Comparison of ENCODE assay signal across 1 cellular context in genomic region chr18:79897940-79898625, GRCh38.
A peak's percentile ranks its signal among the peaks of the same experiment; 100 is the strongest.
TF ChIP-seq lines count a peak whose summit lies in the region.

No MANE protein-coding gene starts in this region.

TF ChIP-seq in HepG2, 621 proteins besides CTCF, POLR2A, EP300 and RAD21 (continued from another document):
- TF ChIP-seq, protein P1, sequence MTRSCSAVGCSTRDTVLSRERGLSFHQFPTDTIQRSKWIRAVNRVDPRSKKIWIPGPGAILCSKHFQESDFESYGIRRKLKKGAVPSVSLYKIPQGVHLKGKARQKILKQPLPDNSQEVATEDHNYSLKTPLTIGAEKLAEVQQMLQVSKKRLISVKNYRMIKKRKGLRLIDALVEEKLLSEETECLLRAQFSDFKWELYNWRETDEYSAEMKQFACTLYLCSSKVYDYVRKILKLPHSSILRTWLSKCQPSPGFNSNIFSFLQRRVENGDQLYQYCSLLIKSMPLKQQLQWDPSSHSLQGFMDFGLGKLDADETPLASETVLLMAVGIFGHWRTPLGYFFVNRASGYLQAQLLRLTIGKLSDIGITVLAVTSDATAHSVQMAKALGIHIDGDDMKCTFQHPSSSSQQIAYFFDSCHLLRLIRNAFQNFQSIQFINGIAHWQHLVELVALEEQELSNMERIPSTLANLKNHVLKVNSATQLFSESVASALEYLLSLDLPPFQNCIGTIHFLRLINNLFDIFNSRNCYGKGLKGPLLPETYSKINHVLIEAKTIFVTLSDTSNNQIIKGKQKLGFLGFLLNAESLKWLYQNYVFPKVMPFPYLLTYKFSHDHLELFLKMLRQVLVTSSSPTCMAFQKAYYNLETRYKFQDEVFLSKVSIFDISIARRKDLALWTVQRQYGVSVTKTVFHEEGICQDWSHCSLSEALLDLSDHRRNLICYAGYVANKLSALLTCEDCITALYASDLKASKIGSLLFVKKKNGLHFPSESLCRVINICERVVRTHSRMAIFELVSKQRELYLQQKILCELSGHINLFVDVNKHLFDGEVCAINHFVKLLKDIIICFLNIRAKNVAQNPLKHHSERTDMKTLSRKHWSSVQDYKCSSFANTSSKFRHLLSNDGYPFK (CRISPR knock-in tag; IDR thresholded peaks at IDR 0.05; ENCODE audit: borderline replicate concordance): 0 out of 2 replicates have a peak, but pooled peaks have one; percentile 21
- TF ChIP-seq, protein P2, sequence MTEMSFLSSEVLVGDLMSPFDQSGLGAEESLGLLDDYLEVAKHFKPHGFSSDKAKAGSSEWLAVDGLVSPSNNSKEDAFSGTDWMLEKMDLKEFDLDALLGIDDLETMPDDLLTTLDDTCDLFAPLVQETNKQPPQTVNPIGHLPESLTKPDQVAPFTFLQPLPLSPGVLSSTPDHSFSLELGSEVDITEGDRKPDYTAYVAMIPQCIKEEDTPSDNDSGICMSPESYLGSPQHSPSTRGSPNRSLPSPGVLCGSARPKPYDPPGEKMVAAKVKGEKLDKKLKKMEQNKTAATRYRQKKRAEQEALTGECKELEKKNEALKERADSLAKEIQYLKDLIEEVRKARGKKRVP (CRISPR knock-in tag; IDR thresholded peaks at IDR 0.05): no peak
- TF ChIP-seq ZNF597 (CRISPR knock-in tag; IDR thresholded peaks at IDR 0.05): no peak
- no peak for TF ChIP-seq ZNF670 (CRISPR knock-in tag; IDR thresholded peaks at IDR 0.05; ENCODE audit: borderline replicate concordance)
- no peak for TF ChIP-seq HNRNPUL1 (IDR thresholded peaks at IDR 0.05; ENCODE audit: low read depth, low read length)
- peak; percentile 79; the same call in 1 of the 2 replicates for TF ChIP-seq ZC3H13 (CRISPR knock-in tag; IDR thresholded peaks at IDR 0.05)
- TF ChIP-seq ISX (CRISPR knock-in tag; conservative IDR thresholded peaks at IDR 0.05): no peak
- TF ChIP-seq, protein P3, sequence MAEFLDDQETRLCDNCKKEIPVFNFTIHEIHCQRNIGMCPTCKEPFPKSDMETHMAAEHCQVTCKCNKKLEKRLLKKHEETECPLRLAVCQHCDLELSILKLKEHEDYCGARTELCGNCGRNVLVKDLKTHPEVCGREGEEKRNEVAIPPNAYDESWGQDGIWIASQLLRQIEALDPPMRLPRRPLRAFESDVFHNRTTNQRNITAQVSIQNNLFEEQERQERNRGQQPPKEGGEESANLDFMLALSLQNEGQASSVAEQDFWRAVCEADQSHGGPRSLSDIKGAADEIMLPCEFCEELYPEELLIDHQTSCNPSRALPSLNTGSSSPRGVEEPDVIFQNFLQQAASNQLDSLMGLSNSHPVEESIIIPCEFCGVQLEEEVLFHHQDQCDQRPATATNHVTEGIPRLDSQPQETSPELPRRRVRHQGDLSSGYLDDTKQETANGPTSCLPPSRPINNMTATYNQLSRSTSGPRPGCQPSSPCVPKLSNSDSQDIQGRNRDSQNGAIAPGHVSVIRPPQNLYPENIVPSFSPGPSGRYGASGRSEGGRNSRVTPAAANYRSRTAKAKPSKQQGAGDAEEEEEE (CRISPR knock-in tag; IDR thresholded peaks at IDR 0.05; ENCODE audit: borderline replicate concordance): no peak
- TF ChIP-seq, protein P4, sequence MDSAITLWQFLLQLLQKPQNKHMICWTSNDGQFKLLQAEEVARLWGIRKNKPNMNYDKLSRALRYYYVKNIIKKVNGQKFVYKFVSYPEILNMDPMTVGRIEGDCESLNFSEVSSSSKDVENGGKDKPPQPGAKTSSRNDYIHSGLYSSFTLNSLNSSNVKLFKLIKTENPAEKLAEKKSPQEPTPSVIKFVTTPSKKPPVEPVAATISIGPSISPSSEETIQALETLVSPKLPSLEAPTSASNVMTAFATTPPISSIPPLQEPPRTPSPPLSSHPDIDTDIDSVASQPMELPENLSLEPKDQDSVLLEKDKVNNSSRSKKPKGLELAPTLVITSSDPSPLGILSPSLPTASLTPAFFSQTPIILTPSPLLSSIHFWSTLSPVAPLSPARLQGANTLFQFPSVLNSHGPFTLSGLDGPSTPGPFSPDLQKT (CRISPR knock-in tag; IDR thresholded peaks at IDR 0.05; ENCODE audit: borderline replicate concordance): no peak
- no peak for TF ChIP-seq YEATS4 (CRISPR knock-in tag; IDR thresholded peaks at IDR 0.05; ENCODE audit: borderline replicate concordance)
- TF ChIP-seq MAFK (conservative IDR thresholded peaks at IDR 0.05 in 1 of 2, IDR thresholded peaks at IDR 0.05 in 1 of 2; ENCODE audit: low read length in 2 of 2): peak; percentile 33 to 46; a peak in 2 of 4 replicates
TF ChIP-seq in HepG2: peak in this region for 4.
